Comparison of ENCODE assay signal across 9 cellular contexts in genomic region chr18:361941-362913, GRCh38.
A peak's percentile ranks its signal among the peaks of the same experiment; 100 is the strongest.
DNase-seq lines count a peak whose midpoint lies in the region; ATAC-seq and TF ChIP-seq lines count a peak whose summit lies in the region.
"Had no signal": no experiment of that assay in that cellular context is flagged by ENCODE, and none has a peak within 500 bp of the region (broad histone marks: within the 10 kb centered on the region; RNA-seq: fewer than 3 reads in every experiment).

No MANE protein-coding gene starts in this region.

- no peaks in the 10 kb centered on the region for H3K9me3 ChIP-seq in BE2C

- ATAC-seq in naive thymus-derived CD8-positive, alpha-beta T cell, result no peak

- DNase-seq in BE2C (peak; percentile 8), MV-4-11 (lab: John Stamatoyannopoulos, UW) (peak; percentile 76), epidermal melanocyte (ENCODE audit: insufficient read length, low spot score) (peak; percentile 70), neural crest cell (ENCODE audit: low read depth, low spot score) (peak; percentile 3), NCI-H2227 (lab: John Stamatoyannopoulos, UW; ENCODE audit: unreplicated experiment) (no peak), NCI-H510A (lab: John Stamatoyannopoulos, UW) (no peak), NCI-H1417 (lab: John Stamatoyannopoulos, UW) (no peak)
- DNase-seq in naive thymus-derived CD8-positive, alpha-beta T cell, result no peak

- H3K36me3 ChIP-seq in BE2C, result no peaks in the 10 kb centered on the region

- POLR2A ChIA-PET in naive thymus-derived CD8-positive, alpha-beta T cell (lab: Charles Lee), result no interaction called here

- no peaks in the 10 kb centered on the region for H3K27me3 ChIP-seq in BE2C

- peaks cover 35% of the 10 kb centered on the region for H3K4me1 Mint-ChIP-seq in neural crest cell
- H3K4me1 Mint-ChIP-seq in naive thymus-derived CD8-positive, alpha-beta T cell, result peaks cover 0 to 10% (median 0%) of the 10 kb centered on the region in 4 donors

- peaks cover 4% of the 10 kb centered on the region for H3K9me3 Mint-ChIP-seq in neural crest cell
- no peaks in the 10 kb centered on the region for H3K9me3 Mint-ChIP-seq in naive thymus-derived CD8-positive, alpha-beta T cell
- H3K9me3 Mint-ChIP-seq: activated T-helper 1 cell treated with anti-CD3 and anti-CD28 coated beads, Interleukin-12 subunit alpha, Interleukin-12 subunit beta, Interleukin-2, Interleukin-4 antibody, amounts not matched to agents 30 ng/mL and 10 ng/mL and 1 ng/mL, durations not matched to agents 14 hours and 24 hours and 36 hours had no signal

- peak overlapping the region; percentile 58 for H3K4me3 Mint-ChIP-seq in neural crest cell
- no peak overlapping the region for H3K4me3 Mint-ChIP-seq in naive thymus-derived CD8-positive, alpha-beta T cell
- H3K4me3 Mint-ChIP-seq: activated T-helper 1 cell treated with anti-CD3 and anti-CD28 coated beads, Interleukin-12 subunit alpha, Interleukin-12 subunit beta, Interleukin-2, Interleukin-4 antibody, amounts not matched to agents 30 ng/mL and 10 ng/mL and 1 ng/mL, durations not matched to agents 14 hours and 24 hours and 36 hours had no signal

- no peak overlapping the region for H3K27ac Mint-ChIP-seq in neural crest cell (ENCODE audit: unreplicated experiment)
- H3K27ac Mint-ChIP-seq in naive thymus-derived CD8-positive, alpha-beta T cell, result no peak overlapping the region
- H3K27ac Mint-ChIP-seq: activated T-helper 1 cell treated with anti-CD3 and anti-CD28 coated beads, Interleukin-12 subunit alpha, Interleukin-12 subunit beta, Interleukin-2, Interleukin-4 antibody, amounts not matched to agents 30 ng/mL and 10 ng/mL and 1 ng/mL, durations not matched to agents 14 hours and 24 hours and 36 hours had no signal

- no peaks in the 10 kb centered on the region for H3K4me1 ChIP-seq in BE2C

- no peak overlapping the region for H3K4me3 ChIP-seq in BE2C (ENCODE audit: low read depth, low read length)

- no peaks in the 10 kb centered on the region for H3K36me3 Mint-ChIP-seq in neural crest cell (ENCODE audit: low read depth)
- no peaks in the 10 kb centered on the region for H3K36me3 Mint-ChIP-seq in naive thymus-derived CD8-positive, alpha-beta T cell

- H3K27me3 Mint-ChIP-seq in neural crest cell (ENCODE audit: low read depth), result no peaks in the 10 kb centered on the region
- H3K27me3 Mint-ChIP-seq in naive thymus-derived CD8-positive, alpha-beta T cell, result peaks cover 0 to 3% (median 2%) of the 10 kb centered on the region in 5 donors

- TF ChIP-seq CTCF in BE2C (IDR thresholded peaks at IDR 0.05; ENCODE audit: low read depth, low read length) (no peak), neural crest cell (conservative IDR thresholded peaks at IDR 0.05) (no peak)

Comparison
In these comparisons a context has a peak if more than half of its experiments do, and no peak if none do; other contexts are left out.
1. DNase-seq: peak in BE2C (single experiment), MV-4-11 (single experiment), epidermal melanocyte (single experiment) and neural crest cell (single experiment); none in naive thymus-derived CD8-positive, alpha-beta T cell (0 of 10), NCI-H2227 (single experiment), NCI-H510A (single experiment) and NCI-H1417 (0 of 3).